In genomic region chr2:61764035-61764800, GRCh38 we compare ENCODE assay signal across 8 cellular contexts.
DNase-seq lines count a peak whose midpoint lies in the region; ATAC-seq and TF ChIP-seq lines count a peak whose summit lies in the region.

No MANE protein-coding gene starts in this region.

- H4K8ac ChIP-seq in H9 (replicated peaks; ENCODE audit: insufficient read length, low read depth, low read length): no peak overlapping the region

- WGBS in H9 (ENCODE audit: extremely low coverage, insufficient read length, low lambda C conversion rate): no CpG with 5 or more reads among the region's 70 CpGs

- H3K56ac ChIP-seq in H9 (ENCODE audit: insufficient read length, low read depth, low read length): no peak overlapping the region

- peaks cover 4% of the 10 kb centered on the region; the same call in 1 of the 2 replicates for H3K4me1 ChIP-seq in ES-I3 (ENCODE audit: insufficient read depth, low read length)
- H3K4me1 ChIP-seq in H9 (ENCODE audit: insufficient read depth, low read length): no peaks in the 10 kb centered on the region

- DNase-seq in H9: peak; percentile 98
- DNase-seq in M059J (ENCODE audit: low read depth): peak; percentile 94
- DNase-seq in activated effector memory CD4-positive, alpha-beta T cell treated with anti-CD3 and anti-CD28 coated beads, Interleukin-2, amount 50 U/mL, for 16 hours: peak; percentile 98
- DNase-seq in fibroblast of the aortic adventitia (ENCODE audit: low read depth): peak; percentile 99
- DNase-seq in stimulated activated naive CD8-positive, alpha-beta T cell treated with anti-CD3 and anti-CD28 coated beads, Interleukin-15, Interleukin-2, amounts not matched to agents 100 U/mL and 50 U/mL, for 24 hours: peak; percentile 96

- H3K27me3 Mint-ChIP-seq in H9 (ENCODE audit: low read depth) (peaks cover 10% of the 10 kb centered on the region), nephron (ENCODE audit: low read depth) (no peaks in the 10 kb centered on the region)

- H3K4me3 Mint-ChIP-seq in H9 (peak overlapping the region; percentile 88 to 94), nephron (peak overlapping the region; percentile 92 to 93 (median 93))

- peak overlapping the region; percentile 94; the same call in 1 of the 2 replicates for H3K14ac ChIP-seq in H9 (ENCODE audit: insufficient read depth, low read length)

- H3T11ph ChIP-seq in H9 (ENCODE audit: low read length): peak overlapping the region; percentile 62

- no peak overlapping the region for H2BK5ac ChIP-seq in H9 (ENCODE audit: insufficient read length, low read length)

- ATAC-seq in stimulated activated naive CD8-positive, alpha-beta T cell treated with anti-CD3 and anti-CD28 coated beads, Interleukin-15, Interleukin-2, amounts not matched to agents 100 U/mL and 50 U/mL, for 24 hours: peak; percentile 98

- peak overlapping the region; percentile 70 for H3K9ac ChIP-seq in ES-I3 (ENCODE audit: low read depth, low read length)
- peak overlapping the region; percentile 57 for H3K9ac ChIP-seq in H9 (ENCODE audit: extremely low read depth, insufficient read length, low read length)

- H4K91ac ChIP-seq in H9 (ENCODE audit: insufficient read length, low read depth, low read length): no peak overlapping the region

- H3K36me3 Mint-ChIP-seq in H9 (ENCODE audit: insufficient read depth in 1 of 3, low read depth in 3 of 3): no peaks in the 10 kb centered on the region
- H3K36me3 Mint-ChIP-seq in nephron (ENCODE audit: low read depth): no peaks in the 10 kb centered on the region

- H4K20me1 ChIP-seq in H9 (ENCODE audit: control insufficient read depth, insufficient read depth, insufficient read length): no peaks in the 10 kb centered on the region

- H3K4me2 ChIP-seq in H9 (ENCODE audit: insufficient read depth, insufficient read length, low read length): peak overlapping the region; percentile 64

- H3K9me3 Mint-ChIP-seq in H9: no peaks in the 10 kb centered on the region
- H3K9me3 Mint-ChIP-seq in nephron: peaks cover 7% of the 10 kb centered on the region

- H3K27me3 ChIP-seq in H9 (ENCODE audit: insufficient read depth, low read length): no peaks in the 10 kb centered on the region

- H2AK5ac ChIP-seq in H9 (ENCODE audit: insufficient read length, low read length): no peak overlapping the region

- TF ChIP-seq POLR2A in Raji (IDR thresholded peaks at IDR 0.05; ENCODE audit: insufficient read depth, low read depth, low read length): peak; percentile 56

- peak overlapping the region; percentile 41 for H2BK12ac ChIP-seq in H9 (ENCODE audit: insufficient read length, low read depth, low read length)

- H3K23ac ChIP-seq in H9 (ENCODE audit: insufficient read length, low read depth, low read length): no peak overlapping the region

- H3K79me2 ChIP-seq in H9 (ENCODE audit: insufficient read depth, low read length): no peaks in the 10 kb centered on the region

- no peaks in the 10 kb centered on the region for H3K9me3 ChIP-seq in ES-I3 (ENCODE audit: control insufficient read depth, insufficient read depth, low read length)
- H3K9me3 ChIP-seq in H9 (ENCODE audit: control insufficient read depth, low read depth, low read length): no peaks in the 10 kb centered on the region

- peak overlapping the region; percentile 90 for H2BK120ac ChIP-seq in H9 (ENCODE audit: low read depth, low read length, poor library complexity, severe bottlenecking)

- no peaks in the 10 kb centered on the region for H3K36me3 ChIP-seq in ES-I3 (ENCODE audit: insufficient read depth, low read length)

- TF ChIP-seq CTCF in H9 (conservative IDR thresholded peaks at IDR 0.05): no peak
- TF ChIP-seq CTCF in fibroblast of the aortic adventitia (IDR thresholded peaks at IDR 0.05; ENCODE audit: insufficient read depth, low read length): no peak
- no peak for TF ChIP-seq CTCF in nephron (IDR thresholded peaks at IDR 0.05; ENCODE audit: unreplicated experiment in 3 of 3)

- no peaks in the 10 kb centered on the region for H3K79me1 ChIP-seq in H9 (ENCODE audit: insufficient read depth, low read depth, low read length, poor library complexity, severe bottlenecking)

- peak overlapping the region; percentile 96 for H3K18ac ChIP-seq in H9 (ENCODE audit: insufficient read length, low read depth, low read length)

- peak overlapping the region; percentile 89 for H3K27ac ChIP-seq in H9 (ENCODE audit: insufficient read length, low read depth, low read length)

- H3K4me1 Mint-ChIP-seq in H9 (0 out of 4 replicates have a peak, but pooled peaks cover 2 to 5% of the 10 kb centered on the region in 2 experiments), nephron (peaks cover 12% of the 10 kb centered on the region)

- no peak overlapping the region for H2AFZ ChIP-seq in H9 (ENCODE audit: low read length)

- H3K23me2 ChIP-seq in H9 (ENCODE audit: insufficient read length, low read depth, low read length, poor library complexity, severe bottlenecking): peaks cover 4% of the 10 kb centered on the region

- H3K4ac ChIP-seq in H9 (ENCODE audit: low read depth, low read length): no peak overlapping the region; the same call in 1 of the 2 replicates

- H3K27ac Mint-ChIP-seq in H9 (peak overlapping the region; percentile 97 to 100 (median 99)), nephron (peak overlapping the region; percentile 93 to 99 (median 97))

- peak overlapping the region; percentile 82 for H3K4me3 ChIP-seq in fibroblast of the aortic adventitia (ENCODE audit: low read depth, low read length)

- peak overlapping the region; percentile 57; the same call in 1 of the 2 replicates for H2BK15ac ChIP-seq in H9 (ENCODE audit: low read depth, low read length)

- peak overlapping the region; percentile 1 for H4K5ac ChIP-seq in H9 (ENCODE audit: insufficient read length, low read depth, low read length)

- H2BK20ac ChIP-seq in H9 (ENCODE audit: low read depth, low read length, poor library complexity, severe bottlenecking): no peak overlapping the region

Comparison
In these comparisons a context has a peak if more than half of its experiments do, and no peak if none do; other contexts are left out.
1. Peak in every context shown above with its lines: DNase-seq, ATAC-seq, H3K4me3 ChIP-seq and H3K27ac ChIP-seq.